21 cellular contexts compared by ENCODE assay signal in the genomic region with DNA sequence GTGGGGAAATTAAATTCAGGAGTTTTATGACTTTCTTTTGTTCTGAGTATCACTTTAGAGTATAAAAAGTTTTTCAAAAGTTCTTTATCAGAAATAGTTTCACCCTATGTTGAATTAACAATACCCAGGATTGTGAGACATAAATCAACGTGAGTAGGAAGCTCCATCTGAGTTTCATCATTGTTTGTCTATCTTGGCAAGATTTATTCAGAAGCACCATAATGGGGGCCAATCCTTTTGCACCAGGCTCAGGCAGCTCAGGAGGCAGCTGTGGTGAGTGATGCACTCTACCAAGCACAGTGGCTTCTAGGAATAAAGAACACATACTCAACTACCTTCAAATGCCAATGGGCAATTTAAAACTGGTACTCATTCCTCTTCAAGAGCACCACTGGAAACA. TPM values are rescaled to one million over a fixed set of nuclear protein-coding genes. Genes with fewer than 3 reads are reported as not detected.
DNase-seq lines count a peak whose midpoint lies in the region; ATAC-seq, FAIRE-seq and TF ChIP-seq lines count a peak whose summit lies in the region.
"Had no signal": no experiment of that assay in that cellular context is flagged by ENCODE, and none has a peak within 500 bp of the region (broad histone marks: within the 10 kb centered on the region; RNA-seq: fewer than 3 reads in every experiment).

No MANE protein-coding gene starts in this region.

- no peak for FAIRE-seq in GM12878 (lab: Jason Lieb, UNC)

- ATAC-seq in activated CD8-positive, alpha-beta memory T cell treated with anti-CD3 and anti-CD28 coated beads, Interleukin-2, amount 10 ng/mL, durations not matched to agents 7 days and 5 days = no peak
- ATAC-seq in GM12878 (no peak), sciatic nerve (peak; percentile 70), HG03139 (IDR thresholded peaks at IDR 0.05; ENCODE audit: unreplicated experiment) (no peak)

- TF ChIP-seq POLR2A in GM12878 (IDR thresholded peaks at IDR 0.05; ENCODE audit: low read depth, low read length) = no peak

- no peak overlapping the region for H2AFZ ChIP-seq in GM12878 (ENCODE audit: control insufficient read depth, low read depth, low read length)

- H3K27ac ChIP-seq in GM12878 (ENCODE audit: control insufficient read depth, insufficient read depth) = peak overlapping the region; percentile 27; the same call in 1 of the 2 replicates
- H3K27ac ChIP-seq: vagina had no signal

- H3K9me3 ChIP-seq in MG63 (no peaks in the 10 kb centered on the region), GM12878 (replicated peaks; ENCODE audit: control insufficient read depth, insufficient read depth, low read length) (no peaks in the 10 kb centered on the region)
- H3K9me3 ChIP-seq: esophagus squamous epithelium, stomach, vagina had no signal

- peak overlapping the region; percentile 60 for H3K4me2 ChIP-seq in GM12878 (ENCODE audit: control insufficient read depth, insufficient read depth)

- H3K27me3 ChIP-seq in MG63 = no peaks in the 10 kb centered on the region
- H3K27me3 ChIP-seq in GM12878 (replicated peaks in 1 of 2; ENCODE audit: control insufficient read depth in 2 of 2, insufficient read depth in 2 of 2, low read length in 1 of 2) = no peaks in the 10 kb centered on the region
- H3K27me3 ChIP-seq: esophagus squamous epithelium, stomach, vagina had no signal

- no peak for TF ChIP-seq CTCF in GM12878 (IDR thresholded peaks at IDR 0.05 in 2 of 3, conservative IDR thresholded peaks at IDR 0.05 in 1 of 3; ENCODE audit: control insufficient read depth in 2 of 3, extremely low read depth in 1 of 3, insufficient read depth in 1 of 3, low read depth in 3 of 3, low read length in 3 of 3)

- intact Hi-C loops in GM12878 (cut with micrococcal nuclease; ENCODE audit: unreplicated experiment) (no loop called here), sciatic nerve (cut with DNase I) (no loop called here)

- H3K36me3 ChIP-seq in MG63 (no peaks in the 10 kb centered on the region), GM12878 (ENCODE audit: control insufficient read depth in 2 of 2, insufficient read depth in 2 of 2, low read length in 1 of 2) (peaks cover 0 to 6% of the 10 kb centered on the region in 2 experiments; a peak in 2 of 4 replicates)

- in situ Hi-C loops in GM12878 (cut with MboI) = no loop called here

- peaks cover 7% of the 10 kb centered on the region for H3K36me3 Mint-ChIP-seq in activated CD8-positive, alpha-beta memory T cell treated with anti-CD3 and anti-CD28 coated beads, Interleukin-2, amount 10 ng/mL, durations not matched to agents 7 days and 5 days
- H3K36me3 Mint-ChIP-seq: activated naive CD8-positive, alpha-beta T cell treated with anti-CD3 and anti-CD28 coated beads for 36 hours had no signal

- BruUV-seq in GM12878 (replicated peaks; lab: Mats Ljungman, UMichigan) = no TSS peak

- H3K4me1 Mint-ChIP-seq in activated CD8-positive, alpha-beta memory T cell treated with anti-CD3 and anti-CD28 coated beads, Interleukin-2, amount 10 ng/mL, durations not matched to agents 7 days and 5 days = peaks cover 59% of the 10 kb centered on the region
- H3K4me1 Mint-ChIP-seq: mesothelial cell of epicardium had no signal

- 0% methylated on average over 1 of the region's 1 CpG for WGBS in GM12878 (ENCODE audit: insufficient coverage, insufficient replicate concordance, low lambda C conversion rate, missing lambda C conversion rate)

- POLR2A ChIA-PET in GM12878 (lab: Charles Lee) = interaction anchor here (1.3 kb wide), 1 partner anchor 9 kb away, joined by 7 read pairs; no protein-coding TSS in a partner anchor

- CTCF ChIA-PET in activated CD8-positive, alpha-beta memory T cell treated with anti-CD3 and anti-CD28 coated beads, Interleukin-2, amount 10 ng/mL, durations not matched to agents 7 days and 5 days (lab: Charles Lee) = interaction anchor here (0.5 to 6.2 kb wide), 22 partner anchors 9 to 482 kb away, joined by 3 to 114 read pairs (median 9); partner anchors contain the start of genes CD247, CREG1 and POU2F1
- CTCF ChIA-PET in GM12878 (lab: Yijun Ruan, JAX) = interaction anchor here (0.7 to 9.6 kb wide), 25 partner anchors 9 to 483 kb away, joined by 3 to 262 read pairs (median 6); partner anchors contain the start of gene CREG1

- SMC1A ChIA-PET in GM12878 (lab: Charles Lee; ENCODE audit: uncharacterized antibody, unreplicated experiment) = interaction anchor here (0.6 to 6.8 kb wide), 9 partner anchors 10 to 279 kb away, joined by 3 to 83 read pairs (median 5); partner anchors contain the start of gene CREG1

- H3K79me2 ChIP-seq in GM12878 (ENCODE audit: control insufficient read depth, insufficient read depth, low read length) = no peaks in the 10 kb centered on the region

- TF ChIP-seq EP300 in GM12878 (IDR thresholded peaks at IDR 0.05; ENCODE audit: borderline replicate concordance in 1 of 2, control insufficient read depth in 1 of 2, low read depth in 2 of 2, low read length in 2 of 2) = no peak

- H3K4me1 ChIP-seq in GM12878 (ENCODE audit: control insufficient read depth, insufficient read depth, low read length) = peaks cover 59% of the 10 kb centered on the region

- no peaks in the 10 kb centered on the region for H3K27me3 Mint-ChIP-seq in activated CD8-positive, alpha-beta memory T cell treated with anti-CD3 and anti-CD28 coated beads, Interleukin-2, amount 10 ng/mL, durations not matched to agents 7 days and 5 days
- H3K27me3 Mint-ChIP-seq: activated naive CD8-positive, alpha-beta T cell treated with anti-CD3 and anti-CD28 coated beads for 36 hours; CD4-positive, alpha-beta T cell had no signal

- no peaks in the 10 kb centered on the region for H4K20me1 ChIP-seq in GM12878 (ENCODE audit: control insufficient read depth, insufficient read depth)

- no peaks in the 10 kb centered on the region for H3K9me3 Mint-ChIP-seq in activated CD8-positive, alpha-beta memory T cell treated with anti-CD3 and anti-CD28 coated beads, Interleukin-2, amount 10 ng/mL, durations not matched to agents 7 days and 5 days (ENCODE audit: low read depth)
- H3K9me3 Mint-ChIP-seq: activated naive CD8-positive, alpha-beta T cell treated with anti-CD3 and anti-CD28 coated beads for 36 hours; CD4-positive, alpha-beta T cell; H9; mesothelial cell of epicardium had no signal

- RAD21 ChIA-PET in GM12878 (lab: Charles Lee; ENCODE audit: unreplicated experiment) = interaction anchor here (2.6 to 6.0 kb wide), 3 partner anchors 10 to 322 kb away, joined by 12 to 70 read pairs (median 12); partner anchors contain the start of genes CREG1 and POU2F1

- H3K9ac ChIP-seq in GM12878 (ENCODE audit: control insufficient read depth, insufficient read depth, low read length) = 0 out of 2 replicates have a peak overlapping the region, but pooled peaks have one; percentile 14

- peak overlapping the region; percentile 83 for H3K27ac Mint-ChIP-seq in activated CD8-positive, alpha-beta memory T cell treated with anti-CD3 and anti-CD28 coated beads, Interleukin-2, amount 10 ng/mL, durations not matched to agents 7 days and 5 days
- H3K27ac Mint-ChIP-seq: activated naive CD8-positive, alpha-beta T cell treated with anti-CD3 and anti-CD28 coated beads for 36 hours; CD4-positive, alpha-beta T cell; H9 had no signal

- H3K4me3 ChIP-seq in MG63 (no peak overlapping the region), GM12878 (peak overlapping the region; percentile 23; the same call in 1 of the 2 replicates)
- H3K4me3 ChIP-seq: esophagus squamous epithelium, stomach, vagina had no signal

- peak; percentile 48 for DNase-seq in activated CD8-positive, alpha-beta memory T cell treated with anti-CD3 and anti-CD28 coated beads, Interleukin-2, amount 10 ng/mL, durations not matched to agents 7 days and 5 days
- DNase-seq in activated CD8-positive, alpha-beta memory T cell treated with anti-CD3 and anti-CD28 coated beads, Interleukin-2, amount 50 U/mL, for 48 hours = no peak
- DNase-seq in MG63 (peak; percentile 68), GM12878 (ENCODE audit: low read depth, low spot score) (no peak), sciatic nerve (ENCODE audit: low spot score) (no peak), Kasumi-1 (lab: John Stamatoyannopoulos, UW) (no peak), MV-4-11 (lab: John Stamatoyannopoulos, UW) (no peak)
- DNase-seq: ACHN; activated naive CD8-positive, alpha-beta T cell treated with anti-CD3 and anti-CD28 coated beads for 36 hours; CD4-positive, alpha-beta T cell; effector CD4-positive, alpha-beta T cell; esophagus squamous epithelium; H9; NCI-H146; NCI-H2227 treated with DMSO at 0.1 percent for 48 hours; NK-92 treated with Interleukin-12 subunit alpha and Interleukin-12 subunit beta, amount 100 ng/mL, for 24 hours; stomach had no signal

- TF ChIP-seq RAD21 in GM12878 (IDR thresholded peaks at IDR 0.05; ENCODE audit: insufficient read depth, low read depth, low read length) = no peak

- H3K4me3 Mint-ChIP-seq in activated CD8-positive, alpha-beta memory T cell treated with anti-CD3 and anti-CD28 coated beads, Interleukin-2, amount 10 ng/mL, durations not matched to agents 7 days and 5 days = peak overlapping the region; percentile 8
- H3K4me3 Mint-ChIP-seq: activated naive CD8-positive, alpha-beta T cell treated with anti-CD3 and anti-CD28 coated beads for 36 hours; CD4-positive, alpha-beta T cell; H9; mesothelial cell of epicardium had no signal

RNA-seq across cellular contexts. Expression of gene CREG1, which starts 12.0 kb away (rescaled TPM):
- 10 to 100 TPM; 12.7 to 15.8 TPM for total RNA-seq in activated CD8-positive, alpha-beta memory T cell treated with anti-CD3 and anti-CD28 coated beads, Interleukin-2, amount 10 ng/mL, durations not matched to agents 7 days and 5 days
- total RNA-seq in MG63 (2014; rRNA removed; shearing (Covaris generic); ENCODE audit: low replicate concordance) = 60.7 and 65.3 TPM in 2 replicates
- 20.6 and 21.7 TPM in 2 replicates for total RNA-seq in GM12878 (2013; cell fraction: nucleolus; rRNA removed)
- total RNA-seq in GM12878 (2014; rRNA removed) (20.0 and 22.3 TPM in 2 replicates), GM12878 (2014; rRNA removed; fragmentation: Illumina TruSeq; extraction: Trizol) (17.6 and 18.1 TPM in 2 replicates), GM12878 (2021) (18.8 and 19.1 TPM in 2 replicates), sciatic nerve (80.8 TPM)
- polyA plus RNA-seq in GM12878 (2011; ENCODE audit: low read depth) = 5.6 TPM
- polyA plus RNA-seq in GM12878 (2011; rRNA removed) (43.8 and 61.7 TPM in 2 replicates), GM12878 (2014; fragmentation: Illumina TruSeq; extraction: Trizol) (21.9 and 25.5 TPM in 2 replicates), GM12878 (2014; fragmentation: Nextera tagmentation; extraction: Ambion mirVana) (10 to 100 TPM in 1 of 2 experiments, 1 to 10 TPM in 1; 5.3 to 11.3 TPM), GM12878 (2014; rRNA removed) (18.0 and 24.2 TPM in 2 replicates), GM12878 (2016; fragmentation: Nextera tagmentation; extraction: Ambion mirVana) (10 to 100 TPM; 33.0 to 34.3 TPM)
- polyA plus RNA-seq in GM12878 (2011; cell fraction: cytosol; rRNA removed) = 21.7 and 22.9 TPM in 2 replicates
- polyA plus RNA-seq in GM12878 (2011; cell fraction: nucleus; rRNA removed) = 15.9 and 17.2 TPM in 2 replicates
- 7.1 and 11.4 TPM in 2 replicates for polyA plus RNA-seq in GM12878 (2012)
- polyA minus RNA-seq in GM12878 (2011; rRNA and poly(A)+ RNA removed) = 9.8 and 13.0 TPM in 2 replicates
- polyA minus RNA-seq in GM12878 (2011; cell fraction: cytosol; rRNA and poly(A)+ RNA removed) = 9.9 and 11.6 TPM in 2 replicates
- polyA minus RNA-seq in GM12878 (2011; cell fraction: nucleus; rRNA and poly(A)+ RNA removed) = 6.2 and 7.7 TPM in 2 replicates

RNA-seq across cellular contexts. Expression of gene CD247, which starts 23.3 kb away (rescaled TPM):
- total RNA-seq in activated CD8-positive, alpha-beta memory T cell treated with anti-CD3 and anti-CD28 coated beads, Interleukin-2, amount 10 ng/mL, durations not matched to agents 7 days and 5 days = 100 to 1,000 TPM; 190 to 197 TPM
- total RNA-seq in MG63 (2014; rRNA removed; shearing (Covaris generic); ENCODE audit: low replicate concordance) = 2.5 TPM in 1 of 2 replicates, not detected in the other
- total RNA-seq in GM12878 (2013; cell fraction: nucleolus; rRNA removed) = not detected in 2 replicates
- 0.34 and 1.0 TPM in 2 replicates for total RNA-seq in GM12878 (2014; rRNA removed)
- total RNA-seq in GM12878 (2014; rRNA removed; fragmentation: Illumina TruSeq; extraction: Trizol) = 0.23 and 0.54 TPM in 2 replicates
- total RNA-seq in GM12878 (2021) = 0.26 and 0.90 TPM in 2 replicates
- not detected for polyA plus RNA-seq in GM12878 (2011; ENCODE audit: low read depth)
- polyA plus RNA-seq in GM12878 (2011; rRNA removed) = 0.77 and 1.0 TPM in 2 replicates
- 0.59 and 0.91 TPM in 2 replicates for polyA plus RNA-seq in GM12878 (2011; cell fraction: cytosol; rRNA removed)
- polyA plus RNA-seq in GM12878 (2011; cell fraction: nucleus; rRNA removed) = 0.66 and 1.1 TPM in 2 replicates
- polyA plus RNA-seq in GM12878 (2012) = 0.12 and 0.25 TPM in 2 replicates
- polyA plus RNA-seq in GM12878 (2014; fragmentation: Illumina TruSeq; extraction: Trizol) = 0.25 and 0.36 TPM in 2 replicates
- polyA plus RNA-seq in GM12878 (2014; fragmentation: Nextera tagmentation; extraction: Ambion mirVana) = under 1 TPM; 0.18 to 0.22 TPM
- polyA plus RNA-seq in GM12878 (2014; rRNA removed) = 0.10 and 0.15 TPM in 2 replicates
- under 1 TPM; 0.54 to 0.56 TPM for polyA plus RNA-seq in GM12878 (2016; fragmentation: Nextera tagmentation; extraction: Ambion mirVana)
- 0.41 TPM in 1 of 2 replicates, not detected in the other for polyA minus RNA-seq in GM12878 (2011; rRNA and poly(A)+ RNA removed)
- not detected in 2 replicates for polyA minus RNA-seq in GM12878 (2011; cell fraction: cytosol; rRNA and poly(A)+ RNA removed)
- polyA minus RNA-seq in GM12878 (2011; cell fraction: nucleus; rRNA and poly(A)+ RNA removed) = not detected in 2 replicates
- total RNA-seq in sciatic nerve = 5.2 TPM
- total RNA-seq: kidney epithelial cell had no signal

Comparison
In these comparisons a context has a peak if more than half of its experiments do, and no peak if none do; other contexts are left out.
1. DNase-seq: peak in activated CD8-positive, alpha-beta memory T cell treated with anti-CD3 and anti-CD28 coated beads, Interleukin-2, amount 10 ng/mL, durations not matched to agents 7 days and 5 days (single experiment) and MG63 (single experiment); none in activated CD8-positive, alpha-beta memory T cell treated with anti-CD3 and anti-CD28 coated beads, Interleukin-2, amount 50 U/mL, for 48 hours (single experiment), GM12878 (single experiment), sciatic nerve (single experiment), Kasumi-1 (0 of 2) and MV-4-11 (single experiment).
2. RNA of gene CD247, which starts 23.3 kb away (total RNA-seq): 190 to 197 TPM in activated CD8-positive, alpha-beta memory T cell treated with anti-CD3 and anti-CD28 coated beads, Interleukin-2, amount 10 ng/mL, durations not matched to agents 7 days and 5 days; 5.2 TPM in sciatic nerve (single experiment), 0.23 to 1.0 TPM in GM12878 and 2.5 TPM in MG63; every median in the first group is over 10 times any median in the second.